Comparison of ENCODE assay signal across 8 cellular contexts in genomic region chr9:36903541-36904435, GRCh38.
DNase-seq lines count a peak whose midpoint lies in the region; ATAC-seq and TF ChIP-seq lines count a peak whose summit lies in the region.

No MANE protein-coding gene starts in this region.

- 0 out of 2 replicates have a peak, but pooled peaks cover 4% of the 10 kb centered on the region for H3K9me1 ChIP-seq in IMR-90 (ENCODE audit: insufficient read depth, low read length)

- H3K27me3 ChIP-seq in right cardiac atrium (ENCODE audit: control insufficient read depth, insufficient read depth) = no peaks in the 10 kb centered on the region
- H3K27me3 ChIP-seq in left ventricle myocardium inferior (ENCODE audit: low read depth) = peaks cover 72% of the 10 kb centered on the region
- H3K27me3 ChIP-seq in IMR-90 (ENCODE audit: control insufficient read depth, insufficient read depth, low read length) = peaks cover 39% of the 10 kb centered on the region
- no peaks in the 10 kb centered on the region for H3K27me3 ChIP-seq in A673 (replicated peaks; ENCODE audit: insufficient read depth, low read depth, low read length, poor library complexity)
- H3K27me3 ChIP-seq in gastrocnemius medialis = no peaks in the 10 kb centered on the region

- no peaks in the 10 kb centered on the region for H3K79me1 ChIP-seq in IMR-90 (ENCODE audit: low read depth in 1 of 2, low read length in 2 of 2)

- H3K4ac ChIP-seq in IMR-90 (ENCODE audit: low read depth, low read length) = no peak overlapping the region

- dilution Hi-C loops in IMR-90 (cut with HindIII; ENCODE audit: low sequenced_read_pairs, unreplicated experiment) = no loop called here

- H3K4me3 ChIP-seq in right cardiac atrium (ENCODE audit: low read length) = no peak overlapping the region
- H3K4me3 ChIP-seq in left ventricle myocardium inferior = no peak overlapping the region
- no peak overlapping the region for H3K4me3 ChIP-seq in IMR-90 (ENCODE audit: insufficient read depth, low read depth, low read length)
- H3K4me3 ChIP-seq in astrocyte of the cerebellum (ENCODE audit: low read depth, low read length) = no peak overlapping the region
- H3K4me3 ChIP-seq in A673 (ENCODE audit: low read depth, low read length, poor library complexity, severe bottlenecking) = no peak overlapping the region
- H3K4me3 ChIP-seq in gastrocnemius medialis = no peak overlapping the region

- no peaks in the 10 kb centered on the region for H4K20me1 ChIP-seq in IMR-90 (ENCODE audit: insufficient read depth, low read length)

- CTCF ChIA-PET in IMR-90 (lab: Yijun Ruan, JAX) = no interaction called here
- CTCF ChIA-PET in A673 (lab: Charles Lee) = no interaction called here

- no peak overlapping the region for H3K14ac ChIP-seq in IMR-90 (replicated peaks; ENCODE audit: low read depth, low read length)

- no peaks in the 10 kb centered on the region for H3K4me1 ChIP-seq in right cardiac atrium (ENCODE audit: control insufficient read depth, insufficient read depth, low read length)
- no peaks in the 10 kb centered on the region for H3K4me1 ChIP-seq in left ventricle myocardium inferior
- H3K4me1 ChIP-seq in IMR-90 (ENCODE audit: control insufficient read depth, insufficient read depth, low read length) = no peaks in the 10 kb centered on the region
- H3K4me1 ChIP-seq in A673 (ENCODE audit: insufficient read depth, low read length, poor library complexity, severe bottlenecking) = peaks cover 2% of the 10 kb centered on the region
- H3K4me1 ChIP-seq in gastrocnemius medialis = no peaks in the 10 kb centered on the region

- DNase-seq in right cardiac atrium = peak in 1 of 3 donors; percentile 48
- DNase-seq in left ventricle myocardium inferior = no peak
- DNase-seq in IMR-90 = peak; percentile 52
- peak; percentile 62 for DNase-seq in astrocyte of the cerebellum (ENCODE audit: low read depth)
- peak; percentile 6 for DNase-seq in stimulated activated CD4-positive, alpha-beta T cell treated with anti-CD3 and anti-CD28 coated beads, Interleukin-4, amount 100 ng/mL, for 1 hour
- no peak for DNase-seq in A673 (ENCODE audit: low spot score)
- no peak for DNase-seq in gastrocnemius medialis

- no peak overlapping the region for H4K8ac ChIP-seq in IMR-90 (ENCODE audit: low read depth in 2 of 2, low read length in 2 of 2)

- no peak overlapping the region for H4K91ac ChIP-seq in IMR-90 (ENCODE audit: insufficient read depth, low read depth, low read length)

- H3K9me3 ChIP-seq in right cardiac atrium (ENCODE audit: control insufficient read depth, low read length) (no peaks in the 10 kb centered on the region), left ventricle myocardium inferior (replicated peaks) (no peaks in the 10 kb centered on the region), IMR-90 (ENCODE audit: control insufficient read depth, insufficient read depth, low read length) (no peaks in the 10 kb centered on the region), A673 (ENCODE audit: low read depth, low read length, poor library complexity, severe bottlenecking) (no peaks in the 10 kb centered on the region), gastrocnemius medialis (no peaks in the 10 kb centered on the region)

- no peak overlapping the region for H3K9ac ChIP-seq in IMR-90 (ENCODE audit: low read depth, low read length)

- no peak overlapping the region for H2BK120ac ChIP-seq in IMR-90 (ENCODE audit: low read depth, low read length)

- in situ Hi-C loops in IMR-90 (cut with MboI; ENCODE audit: low sequenced_read_pairs) (no loop called here), astrocyte of the cerebellum (cut with HindIII; ENCODE audit: low sequenced_read_pairs) (no loop called here), gastrocnemius medialis (cut with MboI; ENCODE audit: low sequenced_read_pairs in 4 of 4) (no loop called here)

- H3K23ac ChIP-seq in IMR-90 (ENCODE audit: low read depth, low read length) = no peak overlapping the region

- intact Hi-C loops in right cardiac atrium (cut with DNase I) (no loop called here), left ventricle myocardium inferior (cut with micrococcal nuclease) (no loop called here), IMR-90 (cut with micrococcal nuclease) (no loop called here), A673 (cut with micrococcal nuclease; ENCODE audit: unreplicated experiment) (no loop called here), gastrocnemius medialis (cut with DNase I; ENCODE audit: low total_unique reads) (no loop called here)

- H2BK5ac ChIP-seq in IMR-90 (ENCODE audit: low read depth, low read length, poor library complexity, severe bottlenecking) = no peak overlapping the region

- no peak overlapping the region for H2BK20ac ChIP-seq in IMR-90 (ENCODE audit: low read depth, low read length)

- H3K4me2 ChIP-seq in IMR-90 (ENCODE audit: low read depth, low read length) = no peak overlapping the region

- H2BK15ac ChIP-seq in IMR-90 (ENCODE audit: low read depth, low read length) = no peak overlapping the region

- TF ChIP-seq CTCF in left ventricle myocardium inferior (IDR thresholded peaks at IDR 0.05; ENCODE audit: borderline replicate concordance) (no peak), IMR-90 (conservative IDR thresholded peaks at IDR 0.05; ENCODE audit: low read depth, low read length) (no peak), astrocyte of the cerebellum (IDR thresholded peaks at IDR 0.05; ENCODE audit: low read depth, low read length, missing control alignments) (no peak), A673 (conservative IDR thresholded peaks at IDR 0.05; ENCODE audit: low read depth, low read length) (no peak), gastrocnemius medialis (IDR thresholded peaks at IDR 0.05 in 4 of 5, conservative IDR thresholded peaks at IDR 0.05 in 1 of 5) (no peak)

- no peak overlapping the region for H3K56ac ChIP-seq in IMR-90 (ENCODE audit: extremely low read depth, insufficient read depth, low read length)

- ATAC-seq in right cardiac atrium = peak; percentile 34 to 71
- no peak for ATAC-seq in IMR-90 (ENCODE audit: low read depth)
- no peak for ATAC-seq in HG02973 (IDR thresholded peaks at IDR 0.05; ENCODE audit: unreplicated experiment)
- no peak for ATAC-seq in gastrocnemius medialis

- no peak for TF ChIP-seq POLR2A in IMR-90 (IDR thresholded peaks at IDR 0.05; ENCODE audit: low read depth, low read length)
- no peak for TF ChIP-seq POLR2A in gastrocnemius medialis (IDR thresholded peaks at IDR 0.05)

- H2AK9ac ChIP-seq in IMR-90 (replicated peaks; ENCODE audit: low read depth, low read length, poor library complexity) = no peak overlapping the region

- no peak overlapping the region for H3K18ac ChIP-seq in IMR-90 (ENCODE audit: low read depth, low read length)

- POLR2A ChIA-PET in IMR-90 (lab: Charles Lee; ENCODE audit: unreplicated experiment) (no interaction called here), A673 (lab: Charles Lee; ENCODE audit: low non-redundant PET) (no interaction called here)

- H3K36me3 ChIP-seq in left ventricle myocardium inferior = no peaks in the 10 kb centered on the region
- no peaks in the 10 kb centered on the region for H3K36me3 ChIP-seq in IMR-90 (ENCODE audit: control insufficient read depth, insufficient read depth, low read length)
- no peaks in the 10 kb centered on the region for H3K36me3 ChIP-seq in A673 (ENCODE audit: insufficient read depth, low read length, poor library complexity, severe bottlenecking)
- H3K36me3 ChIP-seq in gastrocnemius medialis = no peaks in the 10 kb centered on the region

- H2AK5ac ChIP-seq in IMR-90 (ENCODE audit: low read depth, low read length) = no peak overlapping the region

- H3K27ac ChIP-seq in right cardiac atrium (ENCODE audit: low read length) = no peak overlapping the region
- no peak overlapping the region for H3K27ac ChIP-seq in left ventricle myocardium inferior (replicated peaks)
- H3K27ac ChIP-seq in IMR-90 (ENCODE audit: insufficient read depth, low read length) = no peak overlapping the region
- no peak overlapping the region for H3K27ac ChIP-seq in A673 (ENCODE audit: low read depth, low read length, poor library complexity, severe bottlenecking)
- H3K27ac ChIP-seq in gastrocnemius medialis = no peak overlapping the region

- TF ChIP-seq RAD21 in IMR-90 (IDR thresholded peaks at IDR 0.05; ENCODE audit: low read length) = no peak

- H4K5ac ChIP-seq in IMR-90 (ENCODE audit: low read depth, low read length) = no peak overlapping the region

- no TSS peak for BruUV-seq in IMR-90 (replicated peaks; lab: Mats Ljungman, UMichigan)
- no TSS peak for BruUV-seq in A673 (replicated peaks; lab: Mats Ljungman, UMichigan)

- WGBS in right cardiac atrium = 33% methylated on average over 4 of the region's 4 CpGs
- no CpG with 5 or more reads among the region's 4 CpGs for WGBS in IMR-90 (ENCODE audit: extremely low coverage in 2 of 2, insufficient read length in 1 of 2), 2 experiments

- H2AFZ ChIP-seq in IMR-90 (replicated peaks; ENCODE audit: low read length, poor library complexity) = peak overlapping the region; percentile 24

TF ChIP-seq in IMR-90, 13 proteins besides CTCF, POLR2A, EP300 and RAD21:
- TF ChIP-seq RCOR1 (IDR thresholded peaks at IDR 0.05; ENCODE audit: insufficient replicate concordance, low read length) (no peak), USF2 (IDR thresholded peaks at IDR 0.05; ENCODE audit: low read depth, low read length) (peak; percentile 53)

Comparison
In these comparisons a context has a peak if more than half of its experiments do, and no peak if none do; other contexts are left out.
1. ATAC-seq: peak in right cardiac atrium (2 of 2); none in IMR-90 (single experiment), HG02973 (single experiment) and gastrocnemius medialis (0 of 2).
2. DNase-seq: peak in IMR-90 (single experiment), astrocyte of the cerebellum (single experiment) and stimulated activated CD4-positive, alpha-beta T cell treated with anti-CD3 and anti-CD28 coated beads, Interleukin-4, amount 100 ng/mL, for 1 hour (single experiment); none in left ventricle myocardium inferior (single experiment), A673 (single experiment) and gastrocnemius medialis (0 of 2).